In the genomic region with DNA sequence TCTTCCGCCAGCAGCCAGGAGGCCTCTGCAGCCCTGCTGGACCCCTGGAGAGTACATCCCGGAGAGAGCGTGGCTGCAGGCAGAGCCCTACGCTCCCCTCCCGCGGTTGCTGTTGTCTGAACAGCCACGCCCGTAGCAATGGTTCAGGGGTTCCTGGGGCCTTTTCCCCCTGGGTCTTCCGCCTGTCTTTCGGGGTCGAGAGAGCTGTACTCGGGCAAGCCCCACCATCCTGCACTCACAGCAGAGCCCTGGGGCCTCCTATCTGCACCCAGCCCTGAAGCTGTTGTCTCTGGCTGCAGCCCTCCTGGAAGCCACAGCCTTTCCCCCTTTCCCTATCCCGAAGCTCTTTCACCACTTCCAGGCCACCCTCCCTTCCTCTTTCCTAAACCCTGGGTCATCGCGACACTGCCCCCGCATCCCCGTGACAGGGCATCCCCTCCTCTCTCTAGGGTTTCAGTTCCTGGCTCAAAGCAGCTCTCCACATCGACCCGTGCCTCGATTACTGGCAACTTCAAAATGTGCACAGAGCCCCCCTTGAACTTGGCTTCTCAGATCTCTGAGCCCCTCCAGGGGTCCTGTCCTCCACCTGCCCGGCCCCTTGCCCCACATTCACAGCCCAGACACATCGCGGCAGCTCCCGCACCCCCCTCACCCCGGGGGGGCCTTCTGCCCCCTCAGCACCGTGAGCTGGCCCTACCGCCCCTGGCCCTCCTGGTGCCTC, we compare ENCODE assay signal across 1 cellular context.
TF ChIP-seq lines count a peak whose summit lies in the region.

No MANE protein-coding gene starts in this region.

TF ChIP-seq in GM23338, 12 proteins besides CTCF, POLR2A, EP300 and RAD21 (continued from another document):
- TF ChIP-seq, protein P1, sequence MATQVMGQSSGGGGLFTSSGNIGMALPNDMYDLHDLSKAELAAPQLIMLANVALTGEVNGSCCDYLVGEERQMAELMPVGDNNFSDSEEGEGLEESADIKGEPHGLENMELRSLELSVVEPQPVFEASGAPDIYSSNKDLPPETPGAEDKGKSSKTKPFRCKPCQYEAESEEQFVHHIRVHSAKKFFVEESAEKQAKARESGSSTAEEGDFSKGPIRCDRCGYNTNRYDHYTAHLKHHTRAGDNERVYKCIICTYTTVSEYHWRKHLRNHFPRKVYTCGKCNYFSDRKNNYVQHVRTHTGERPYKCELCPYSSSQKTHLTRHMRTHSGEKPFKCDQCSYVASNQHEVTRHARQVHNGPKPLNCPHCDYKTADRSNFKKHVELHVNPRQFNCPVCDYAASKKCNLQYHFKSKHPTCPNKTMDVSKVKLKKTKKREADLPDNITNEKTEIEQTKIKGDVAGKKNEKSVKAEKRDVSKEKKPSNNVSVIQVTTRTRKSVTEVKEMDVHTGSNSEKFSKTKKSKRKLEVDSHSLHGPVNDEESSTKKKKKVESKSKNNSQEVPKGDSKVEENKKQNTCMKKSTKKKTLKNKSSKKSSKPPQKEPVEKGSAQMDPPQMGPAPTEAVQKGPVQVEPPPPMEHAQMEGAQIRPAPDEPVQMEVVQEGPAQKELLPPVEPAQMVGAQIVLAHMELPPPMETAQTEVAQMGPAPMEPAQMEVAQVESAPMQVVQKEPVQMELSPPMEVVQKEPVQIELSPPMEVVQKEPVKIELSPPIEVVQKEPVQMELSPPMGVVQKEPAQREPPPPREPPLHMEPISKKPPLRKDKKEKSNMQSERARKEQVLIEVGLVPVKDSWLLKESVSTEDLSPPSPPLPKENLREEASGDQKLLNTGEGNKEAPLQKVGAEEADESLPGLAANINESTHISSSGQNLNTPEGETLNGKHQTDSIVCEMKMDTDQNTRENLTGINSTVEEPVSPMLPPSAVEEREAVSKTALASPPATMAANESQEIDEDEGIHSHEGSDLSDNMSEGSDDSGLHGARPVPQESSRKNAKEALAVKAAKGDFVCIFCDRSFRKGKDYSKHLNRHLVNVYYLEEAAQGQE (IDR thresholded peaks at IDR 0.05; ENCODE audit: unreplicated experiment) = no peak
- TF ChIP-seq NANOG (IDR thresholded peaks at IDR 0.05; ENCODE audit: borderline replicate concordance) (no peak), EZH2phosphoT487 (IDR thresholded peaks at IDR 0.05; ENCODE audit: unreplicated experiment) (no peak), STAT1 (IDR thresholded peaks at IDR 0.05; ENCODE audit: unreplicated experiment) (no peak), ZNF331 (CRISPR knock-in tag; IDR thresholded peaks at IDR 0.05; ENCODE audit: low read depth) (no peak)
- TF ChIP-seq, protein P2, sequence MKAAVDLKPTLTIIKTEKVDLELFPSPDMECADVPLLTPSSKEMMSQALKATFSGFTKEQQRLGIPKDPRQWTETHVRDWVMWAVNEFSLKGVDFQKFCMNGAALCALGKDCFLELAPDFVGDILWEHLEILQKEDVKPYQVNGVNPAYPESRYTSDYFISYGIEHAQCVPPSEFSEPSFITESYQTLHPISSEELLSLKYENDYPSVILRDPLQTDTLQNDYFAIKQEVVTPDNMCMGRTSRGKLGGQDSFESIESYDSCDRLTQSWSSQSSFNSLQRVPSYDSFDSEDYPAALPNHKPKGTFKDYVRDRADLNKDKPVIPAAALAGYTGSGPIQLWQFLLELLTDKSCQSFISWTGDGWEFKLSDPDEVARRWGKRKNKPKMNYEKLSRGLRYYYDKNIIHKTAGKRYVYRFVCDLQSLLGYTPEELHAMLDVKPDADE (IDR thresholded peaks at IDR 0.05) = no peak
- TF ChIP-seq, protein P3, sequence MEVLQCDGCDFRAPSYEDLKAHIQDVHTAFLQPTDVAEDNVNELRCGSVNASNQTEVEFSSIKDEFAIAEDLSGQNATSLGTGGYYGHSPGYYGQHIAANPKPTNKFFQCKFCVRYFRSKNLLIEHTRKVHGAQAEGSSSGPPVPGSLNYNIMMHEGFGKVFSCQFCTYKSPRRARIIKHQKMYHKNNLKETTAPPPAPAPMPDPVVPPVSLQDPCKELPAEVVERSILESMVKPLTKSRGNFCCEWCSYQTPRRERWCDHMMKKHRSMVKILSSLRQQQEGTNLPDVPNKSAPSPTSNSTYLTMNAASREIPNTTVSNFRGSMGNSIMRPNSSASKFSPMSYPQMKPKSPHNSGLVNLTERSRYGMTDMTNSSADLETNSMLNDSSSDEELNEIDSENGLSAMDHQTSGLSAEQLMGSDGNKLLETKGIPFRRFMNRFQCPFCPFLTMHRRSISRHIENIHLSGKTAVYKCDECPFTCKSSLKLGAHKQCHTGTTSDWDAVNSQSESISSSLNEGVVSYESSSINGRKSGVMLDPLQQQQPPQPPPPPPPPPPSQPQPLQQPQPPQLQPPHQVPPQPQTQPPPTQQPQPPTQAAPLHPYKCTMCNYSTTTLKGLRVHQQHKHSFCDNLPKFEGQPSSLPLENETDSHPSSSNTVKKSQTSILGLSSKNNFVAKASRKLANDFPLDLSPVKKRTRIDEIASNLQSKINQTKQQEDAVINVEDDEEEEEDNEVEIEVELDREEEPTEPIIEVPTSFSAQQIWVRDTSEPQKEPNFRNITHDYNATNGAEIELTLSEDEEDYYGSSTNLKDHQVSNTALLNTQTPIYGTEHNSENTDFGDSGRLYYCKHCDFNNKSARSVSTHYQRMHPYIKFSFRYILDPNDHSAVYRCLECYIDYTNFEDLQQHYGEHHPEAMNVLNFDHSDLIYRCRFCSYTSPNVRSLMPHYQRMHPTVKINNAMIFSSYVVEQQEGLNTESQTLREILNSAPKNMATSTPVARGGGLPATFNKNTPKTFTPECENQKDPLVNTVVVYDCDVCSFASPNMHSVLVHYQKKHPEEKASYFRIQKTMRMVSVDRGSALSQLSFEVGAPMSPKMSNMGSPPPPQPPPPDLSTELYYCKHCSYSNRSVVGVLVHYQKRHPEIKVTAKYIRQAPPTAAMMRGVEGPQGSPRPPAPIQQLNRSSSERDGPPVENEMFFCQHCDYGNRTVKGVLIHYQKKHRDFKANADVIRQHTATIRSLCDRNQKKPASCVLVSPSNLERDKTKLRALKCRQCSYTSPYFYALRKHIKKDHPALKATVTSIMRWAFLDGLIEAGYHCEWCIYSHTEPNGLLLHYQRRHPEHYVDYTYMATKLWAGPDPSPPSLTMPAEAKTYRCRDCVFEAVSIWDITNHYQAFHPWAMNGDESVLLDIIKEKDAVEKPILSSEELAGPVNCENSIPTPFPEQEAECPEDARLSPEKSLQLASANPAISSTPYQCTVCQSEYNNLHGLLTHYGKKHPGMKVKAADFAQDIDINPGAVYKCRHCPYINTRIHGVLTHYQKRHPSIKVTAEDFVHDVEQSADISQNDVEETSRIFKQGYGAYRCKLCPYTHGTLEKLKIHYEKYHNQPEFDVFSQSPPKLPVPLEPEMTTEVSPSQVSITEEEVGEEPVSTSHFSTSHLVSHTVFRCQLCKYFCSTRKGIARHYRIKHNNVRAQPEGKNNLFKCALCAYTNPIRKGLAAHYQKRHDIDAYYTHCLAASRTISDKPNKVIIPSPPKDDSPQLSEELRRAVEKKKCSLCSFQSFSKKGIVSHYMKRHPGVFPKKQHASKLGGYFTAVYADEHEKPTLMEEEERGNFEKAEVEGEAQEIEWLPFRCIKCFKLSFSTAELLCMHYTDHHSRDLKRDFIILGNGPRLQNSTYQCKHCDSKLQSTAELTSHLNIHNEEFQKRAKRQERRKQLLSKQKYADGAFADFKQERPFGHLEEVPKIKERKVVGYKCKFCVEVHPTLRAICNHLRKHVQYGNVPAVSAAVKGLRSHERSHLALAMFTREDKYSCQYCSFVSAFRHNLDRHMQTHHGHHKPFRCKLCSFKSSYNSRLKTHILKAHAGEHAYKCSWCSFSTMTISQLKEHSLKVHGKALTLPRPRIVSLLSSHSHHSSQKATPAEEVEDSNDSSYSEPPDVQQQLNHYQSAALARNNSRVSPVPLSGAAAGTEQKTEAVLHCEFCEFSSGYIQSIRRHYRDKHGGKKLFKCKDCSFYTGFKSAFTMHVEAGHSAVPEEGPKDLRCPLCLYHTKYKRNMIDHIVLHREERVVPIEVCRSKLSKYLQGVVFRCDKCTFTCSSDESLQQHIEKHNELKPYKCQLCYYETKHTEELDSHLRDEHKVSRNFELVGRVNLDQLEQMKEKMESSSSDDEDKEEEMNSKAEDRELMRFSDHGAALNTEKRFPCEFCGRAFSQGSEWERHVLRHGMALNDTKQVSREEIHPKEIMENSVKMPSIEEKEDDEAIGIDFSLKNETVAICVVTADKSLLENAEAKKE (CRISPR knock-in tag; IDR thresholded peaks at IDR 0.05) = no peak
